In the genomic region with DNA sequence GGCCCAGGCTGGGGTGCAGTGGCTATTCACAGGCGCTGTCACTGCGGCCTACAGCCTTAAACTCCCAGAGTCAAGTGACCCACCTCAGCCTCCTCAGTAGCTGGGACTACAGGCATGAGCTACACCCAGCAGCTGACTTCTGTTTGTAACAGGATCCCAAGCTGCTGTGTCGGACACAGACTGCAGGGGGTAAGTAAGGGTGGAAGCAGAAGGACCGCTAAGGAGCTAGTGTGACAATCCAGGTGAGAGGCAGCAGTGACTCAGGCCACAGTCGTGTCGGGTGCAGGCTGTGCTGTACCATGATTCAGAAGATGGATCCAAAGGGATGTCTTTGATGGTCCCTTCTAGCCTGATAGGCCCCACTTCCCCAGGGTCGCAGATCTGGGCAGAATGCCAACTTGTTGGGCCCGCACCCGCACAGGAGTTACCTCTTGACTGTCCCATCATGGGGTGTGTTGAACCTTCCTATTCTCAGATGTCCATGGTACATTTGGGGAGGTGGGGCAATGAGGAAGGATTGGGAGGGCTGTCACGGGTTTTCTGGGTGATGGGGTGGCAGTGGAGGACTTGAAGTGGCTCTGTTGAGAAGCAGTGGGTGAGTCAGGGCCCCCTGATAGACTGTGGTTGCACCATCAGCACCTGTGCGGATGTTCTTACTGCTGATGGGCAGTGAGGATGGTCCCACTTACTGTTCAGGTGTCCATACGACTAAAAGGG, we compare ENCODE assay signal across 23 cellular contexts. TPM values are rescaled to one million over a fixed set of nuclear protein-coding genes. Genes with fewer than 3 reads are reported as not detected.
DNase-seq lines count a peak whose midpoint lies in the region; ATAC-seq and TF ChIP-seq lines count a peak whose summit lies in the region.
"Had no signal": no experiment of that assay in that cellular context is flagged by ENCODE, and none has a peak within 500 bp of the region (broad histone marks: within the 10 kb centered on the region; RNA-seq: fewer than 3 reads in every experiment).

No MANE protein-coding gene starts in this region.

- POLR2A ChIA-PET in HCT116 (lab: Charles Lee): no interaction called here
- POLR2A ChIA-PET in CD8-positive, alpha-beta memory T cell (lab: Charles Lee): no interaction called here

- H3K36me3 ChIP-seq in HCT116 (ENCODE audit: control insufficient read depth in 1 of 2, insufficient read depth in 2 of 2, low read length in 2 of 2) (peaks cover 0 to 6% of the 10 kb centered on the region in 2 experiments; a peak in 2 of 4 replicates), neuronal stem cell (replicated peaks in 1 of 2; ENCODE audit: control insufficient read depth in 2 of 2, insufficient read depth in 2 of 2, low read length in 2 of 2) (peaks cover 6 to 9% of the 10 kb centered on the region in 2 donors), heart left ventricle (peaks cover 0 to 12% (median 7%) of the 10 kb centered on the region in 9 donors)
- peaks cover 5% of the 10 kb centered on the region for H3K36me3 ChIP-seq in CD8-positive, alpha-beta memory T cell (ENCODE audit: insufficient read depth, low read length)

- H3K27me3 ChIP-seq in HCT116 (ENCODE audit: insufficient read depth, low read length) (no peaks in the 10 kb centered on the region), neuronal stem cell (ENCODE audit: control insufficient read depth in 3 of 3, insufficient read depth in 3 of 3, low read depth in 1 of 3, low read length in 3 of 3) (no peaks in the 10 kb centered on the region), heart left ventricle (no peaks in the 10 kb centered on the region)
- H3K27me3 ChIP-seq in CD8-positive, alpha-beta memory T cell (ENCODE audit: insufficient read depth, low read length, poor library complexity, severe bottlenecking): no peaks in the 10 kb centered on the region

- H3K14ac ChIP-seq in neuronal stem cell (ENCODE audit: low read length): no peak overlapping the region

- no peak overlapping the region for H2BK12ac ChIP-seq in neuronal stem cell (ENCODE audit: low read length)

- no peak overlapping the region for H3K4me3 Mint-ChIP-seq in CD8-positive, alpha-beta memory T cell
- H3K4me3 Mint-ChIP-seq: CD8-positive, alpha-beta T cell had no signal

- WGBS in neuronal stem cell (ENCODE audit: extremely low coverage in 2 of 2, insufficient read length in 2 of 2, insufficient replicate concordance in 1 of 2), 2 donors: no CpG with 5 or more reads among the region's 12 CpGs
- 79 to 83% (median 80%) methylated on average over 12 of the region's 12 CpGs for WGBS in heart left ventricle, 4 donors

- H3K9me3 ChIP-seq in HCT116 (ENCODE audit: control insufficient read depth in 1 of 2, insufficient read depth in 1 of 2, low read depth in 1 of 2, low read length in 2 of 2) (no peaks in the 10 kb centered on the region), neuronal stem cell (replicated peaks in 1 of 2; ENCODE audit: control insufficient read depth in 2 of 2, insufficient read depth in 1 of 2, low read depth in 1 of 2, low read length in 2 of 2) (no peaks in the 10 kb centered on the region), heart left ventricle (no peaks in the 10 kb centered on the region)
- H3K9me3 ChIP-seq in CD8-positive, alpha-beta memory T cell (ENCODE audit: low read length): no peaks in the 10 kb centered on the region

- intact Hi-C loops in HCT116 (cut with micrococcal nuclease) (no loop called here), heart left ventricle (cut with DNase I) (no loop called here)

- H3K79me2 ChIP-seq in HCT116 (ENCODE audit: insufficient read depth, low read length): no peaks in the 10 kb centered on the region

- H2AK5ac ChIP-seq in neuronal stem cell (ENCODE audit: low read depth, low read length): peak overlapping the region; percentile 61

- RAD21 ChIA-PET in HCT116 (lab: Charles Lee; ENCODE audit: low non-redundant PET in 1 of 2, low total read pairs in 2 of 2, uncharacterized antibody in 2 of 2, unreplicated experiment in 2 of 2): no interaction called here

- no peak overlapping the region for H3K4ac ChIP-seq in neuronal stem cell (ENCODE audit: low read length)

- no peak overlapping the region for H3K4me3 ChIP-seq in HCT116 (replicated peaks in 1 of 2; ENCODE audit: low read depth in 1 of 2, low read length in 2 of 2)
- no peak overlapping the region for H3K4me3 ChIP-seq in neuronal stem cell (ENCODE audit: low read length in 2 of 2)
- H3K4me3 ChIP-seq in heart left ventricle: no peak overlapping the region
- H3K4me3 ChIP-seq in CD8-positive, alpha-beta memory T cell (ENCODE audit: low read length): no peak overlapping the region

- no peak overlapping the region for H4K91ac ChIP-seq in neuronal stem cell (ENCODE audit: low read depth, low read length, poor library complexity)

- H4K8ac ChIP-seq in neuronal stem cell (ENCODE audit: low read depth, low read length): no peak overlapping the region

- TF ChIP-seq RAD21 in HCT116 (IDR thresholded peaks at IDR 0.05; ENCODE audit: low read depth): no peak

- H3K9ac ChIP-seq in HCT116 (ENCODE audit: low read length): no peak overlapping the region
- H3K9ac ChIP-seq in neuronal stem cell (ENCODE audit: low read depth, low read length, poor library complexity): peak overlapping the region; percentile 38

- H3K23ac ChIP-seq in neuronal stem cell (ENCODE audit: low read depth, low read length, poor library complexity): peak overlapping the region; percentile 47

- H3K27me3 Mint-ChIP-seq in CD8-positive, alpha-beta memory T cell: peaks cover 0 to 3% of the 10 kb centered on the region in 2 donors

- TF ChIP-seq CTCF in HCT116 (IDR thresholded peaks at IDR 0.05 in 2 of 3, conservative IDR thresholded peaks at IDR 0.05 in 1 of 3; ENCODE audit: borderline replicate concordance in 1 of 3, insufficient read depth in 1 of 3, low read depth in 2 of 3, low read length in 2 of 3): no peak
- TF ChIP-seq CTCF in heart left ventricle (IDR thresholded peaks at IDR 0.05): no peak

- H2BK5ac ChIP-seq in neuronal stem cell (ENCODE audit: low read length): no peak overlapping the region

- H4K20me1 ChIP-seq in HCT116 (ENCODE audit: insufficient read depth): no peaks in the 10 kb centered on the region

- H3K4me1 Mint-ChIP-seq in CD8-positive, alpha-beta memory T cell: no peaks in the 10 kb centered on the region

- ATAC-seq in HCT116 (peak; percentile 46; the same call in 1 of the 2 replicates), heart left ventricle (no peak)
- ATAC-seq: CD8-positive, alpha-beta T cell; Panc1 had no signal

- no peak for TF ChIP-seq POLR2A in HCT116 (IDR thresholded peaks at IDR 0.05; ENCODE audit: borderline replicate concordance, extremely low read depth, insufficient read depth, insufficient read length)
- no peak for TF ChIP-seq POLR2A in heart left ventricle (IDR thresholded peaks at IDR 0.05)

- no peak overlapping the region for H2BK120ac ChIP-seq in neuronal stem cell (ENCODE audit: low read depth, low read length)

- no peaks in the 10 kb centered on the region for H3K9me3 Mint-ChIP-seq in CD8-positive, alpha-beta memory T cell
- H3K9me3 Mint-ChIP-seq: CD8-positive, alpha-beta T cell had no signal

- no TSS peak for BruUV-seq in HCT116 (replicated peaks; lab: Mats Ljungman, UMichigan)

- DNase-seq in NCI-H2107 treated with DMSO at 0.1 percent for 48 hours (lab: John Stamatoyannopoulos, UW; ENCODE audit: unreplicated experiment) (peak; percentile 3), NCI-H2107 (lab: John Stamatoyannopoulos, UW) (no peak), HCT116 (ENCODE audit: low read depth, low spot score) (no peak), RKO (ENCODE audit: low spot score) (peak; percentile 19), neuronal stem cell (ENCODE audit: low spot score) (no peak), GM03348 (ENCODE audit: low spot score) (no peak), heart left ventricle (no peak)
- DNase-seq in CD8-positive, alpha-beta memory T cell: no peak
- DNase-seq: 8988T; AML-193; C1 segment of cervical spinal cord; Calu3; CD8-positive, alpha-beta T cell; IMR-90; MV-4-11; NCI-H1105 treated with DMSO at 0.1 percent for 48 hours; NCI-H1694 treated with DMSO at 0.1 percent for 48 hours; NCI-H2081 treated with DMSO at 0.1 percent for 48 hours; NCI-H2227 treated with DMSO at 0.1 percent for 48 hours; NCI-H510A treated with DMSO at 0.1 percent for 48 hours; NCI-H748 treated with DMSO at 0.1 percent for 48 hours; Right ventricle myocardium superior had no signal

- H2AFZ ChIP-seq in HCT116 (ENCODE audit: low read depth, low read length, poor library complexity, severe bottlenecking): no peak overlapping the region
- H2AFZ ChIP-seq in neuronal stem cell (ENCODE audit: low read length): no peak overlapping the region

- no peak overlapping the region for H3K4me2 ChIP-seq in HCT116 (ENCODE audit: low read length)
- no peak overlapping the region for H3K4me2 ChIP-seq in neuronal stem cell (ENCODE audit: insufficient read depth, low read length, poor library complexity, severe bottlenecking)

- CTCF ChIA-PET in HCT116 (lab: Charles Lee): no interaction called here
- CTCF ChIA-PET in CD8-positive, alpha-beta memory T cell (lab: Charles Lee): no interaction called here

- H3K27ac Mint-ChIP-seq in CD8-positive, alpha-beta memory T cell: peak overlapping the region in 1 of 8 donors; percentile 26
- H3K27ac Mint-ChIP-seq: CD8-positive, alpha-beta T cell had no signal

- peak overlapping the region; percentile 67 for H3K18ac ChIP-seq in neuronal stem cell (ENCODE audit: low read length)

- no peaks in the 10 kb centered on the region for H3K79me1 ChIP-seq in neuronal stem cell (ENCODE audit: low read depth, low read length)

- H3K4me1 ChIP-seq in HCT116 (ENCODE audit: control insufficient read depth in 1 of 2, insufficient read depth in 2 of 2, low read length in 2 of 2) (no peaks in the 10 kb centered on the region), neuronal stem cell (ENCODE audit: control insufficient read depth in 2 of 2, insufficient read depth in 1 of 2, low read depth in 1 of 2, low read length in 2 of 2) (peaks cover 0 to 8% of the 10 kb centered on the region in 2 donors), heart left ventricle (no peaks in the 10 kb centered on the region)
- no peaks in the 10 kb centered on the region for H3K4me1 ChIP-seq in CD8-positive, alpha-beta memory T cell (ENCODE audit: insufficient read depth, low read length)

- H3K9me2 ChIP-seq in HCT116 (ENCODE audit: insufficient read depth): no peaks in the 10 kb centered on the region

- H3K27ac ChIP-seq in HCT116 (ENCODE audit: low read depth, low read length): no peak overlapping the region
- no peak overlapping the region for H3K27ac ChIP-seq in neuronal stem cell (replicated peaks; ENCODE audit: low read length)
- no peak overlapping the region for H3K27ac ChIP-seq in heart left ventricle
- H3K27ac ChIP-seq in CD8-positive, alpha-beta memory T cell (ENCODE audit: low read depth, low read length): no peak overlapping the region

- peaks cover 0 to 12% (median 0%) of the 10 kb centered on the region in 3 donors for H3K36me3 Mint-ChIP-seq in CD8-positive, alpha-beta memory T cell

- peak overlapping the region; percentile 31 for H2BK15ac ChIP-seq in neuronal stem cell (ENCODE audit: low read length)

RNA-seq across cellular contexts. Expression of gene AAR2, which starts 25.3 kb away (rescaled TPM):
- total RNA-seq in HCT116 (2021; ENCODE audit: unreplicated experiment): 23.3 TPM
- 16.6 and 19.9 TPM in 2 replicates for polyA plus RNA-seq in HCT116 (2012)
- 19.2 TPM for polyA plus RNA-seq in neuronal stem cell (2013, experiment 1 of 2)
- polyA plus RNA-seq in neuronal stem cell (2013, experiment 2 of 2): 19.6 TPM
- 10 to 100 TPM; 13.6 to 25.1 (median 16.8) TPM for total RNA-seq in heart left ventricle
- 10 to 100 TPM in 1 of 2 donors, 1 to 10 TPM in 1; 7.8 to 26.9 TPM for polyA plus RNA-seq in heart left ventricle
- 10 to 100 TPM; 32.1 to 32.7 TPM for total RNA-seq in CD8-positive, alpha-beta memory T cell
- polyA plus RNA-seq in CD8-positive, alpha-beta memory T cell: 38.2 TPM

RNA-seq across cellular contexts. Expression of gene DLGAP4, which starts 44.6 kb away (rescaled TPM):
- total RNA-seq in HCT116 (2021; ENCODE audit: unreplicated experiment): 40.3 TPM
- polyA plus RNA-seq in HCT116 (2012): 36.7 and 40.4 TPM in 2 replicates
- polyA plus RNA-seq in neuronal stem cell (2013, experiment 1 of 2): 98.6 TPM
- polyA plus RNA-seq in neuronal stem cell (2013, experiment 2 of 2): 99.8 TPM
- total RNA-seq in heart left ventricle: 10 to 100 TPM; 25.6 to 76.7 (median 60.1) TPM
- 10 to 100 TPM; 42.0 to 45.5 TPM for polyA plus RNA-seq in heart left ventricle
- total RNA-seq in CD8-positive, alpha-beta memory T cell: 10 to 100 TPM; 15.5 to 19.1 TPM
- 19.3 TPM for polyA plus RNA-seq in CD8-positive, alpha-beta memory T cell

Comparison
In these comparisons a context has a peak if more than half of its experiments do, and no peak if none do; other contexts are left out.
1. DNase-seq: peak in NCI-H2107 treated with DMSO at 0.1 percent for 48 hours (single experiment) and RKO (single experiment); none in NCI-H2107 (single experiment), HCT116 (single experiment), neuronal stem cell (single experiment), GM03348 (single experiment), heart left ventricle (0 of 5) and CD8-positive, alpha-beta memory T cell (0 of 5).